In the genomic region with DNA sequence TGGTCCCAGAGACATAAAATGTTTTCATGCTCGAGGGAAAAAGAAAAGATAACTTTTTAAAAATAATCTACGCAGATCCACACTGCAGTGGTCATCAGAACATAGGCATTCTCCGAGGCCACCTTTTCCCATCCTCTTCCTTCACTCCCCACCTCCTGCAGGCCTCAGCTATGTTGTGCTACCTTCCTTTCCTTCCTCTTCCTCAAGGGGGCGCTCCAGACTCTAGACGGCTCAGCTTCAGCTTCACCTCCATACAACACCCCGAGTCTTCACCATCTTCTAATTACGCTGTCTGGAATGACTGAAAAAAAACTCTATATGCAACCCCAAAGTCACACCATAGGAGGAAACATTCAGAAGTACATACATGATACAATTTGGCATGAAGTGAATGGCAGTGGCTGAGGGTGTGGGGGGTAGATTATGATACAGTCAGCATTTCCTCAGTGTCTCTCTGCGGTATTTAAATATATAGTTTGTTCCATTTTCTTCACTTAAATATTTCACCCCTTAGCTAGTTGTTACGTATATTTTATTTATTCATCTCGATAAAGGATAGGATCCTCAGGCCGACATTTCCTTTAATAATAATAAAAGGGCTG, we compare ENCODE assay signal across 9 cellular contexts.
DNase-seq lines count a peak whose midpoint lies in the region; ATAC-seq and TF ChIP-seq lines count a peak whose summit lies in the region.
"Had no signal": no experiment of that assay in that cellular context is flagged by ENCODE, and none has a peak within 500 bp of the region (broad histone marks: within the 10 kb centered on the region; RNA-seq: fewer than 3 reads in every experiment).

No MANE protein-coding gene starts in this region.

- H3K9me2 ChIP-seq in neural cell (ENCODE audit: insufficient read depth, low read length), result no peaks in the 10 kb centered on the region

- DNase-seq in AG09309 (ENCODE audit: low read depth), result peak; percentile 8
- DNase-seq in NCI-H524 (lab: John Stamatoyannopoulos, UW), result peak; percentile 65 to 72
- peak; percentile 64 to 72 for DNase-seq in activated CD4-positive, alpha-beta T cell treated with anti-CD3 and anti-CD28 coated beads, Interleukin-2, amount 50 U/mL, for 48 hours
- peak; percentile 63 for DNase-seq in epithelial cell of esophagus (ENCODE audit: low read depth)
- no peak for DNase-seq in type B pancreatic cell (ENCODE audit: extremely low spot score, unreplicated experiment)

- H3K4me1 Mint-ChIP-seq in type B pancreatic cell (ENCODE audit: unreplicated experiment), result peaks cover 4% of the 10 kb centered on the region

- no peak overlapping the region for H2AFZ ChIP-seq in neural cell (ENCODE audit: low read depth, low read length)

- H3K4me3 Mint-ChIP-seq in type B pancreatic cell, result no peak overlapping the region

- no peaks in the 10 kb centered on the region for H3K79me2 ChIP-seq in neural cell (replicated peaks; ENCODE audit: insufficient read depth, low read length)

- H3K36me3 ChIP-seq in neural cell (ENCODE audit: insufficient read depth, low read length), result no peaks in the 10 kb centered on the region
- H3K36me3 ChIP-seq: thoracic aorta had no signal

- H3K9me3 Mint-ChIP-seq in type B pancreatic cell, result peaks cover 4% of the 10 kb centered on the region

- H3K36me3 Mint-ChIP-seq in type B pancreatic cell, result no peaks in the 10 kb centered on the region

- H3K4me3 ChIP-seq in AG09309 (ENCODE audit: control insufficient read depth, low read depth, low read length), result no peak overlapping the region
- no peak overlapping the region for H3K4me3 ChIP-seq in epithelial cell of esophagus (ENCODE audit: low read length)
- H3K4me3 ChIP-seq in neural cell (ENCODE audit: low read length), result no peak overlapping the region
- H3K4me3 ChIP-seq: thoracic aorta had no signal

- TF ChIP-seq RAD21 in neural cell (conservative IDR thresholded peaks at IDR 0.05), result no peak

- H3K27me3 ChIP-seq in neural cell (ENCODE audit: insufficient read depth, low read depth, low read length), result no peaks in the 10 kb centered on the region

- H3K4me2 ChIP-seq in neural cell (ENCODE audit: low read length), result no peak overlapping the region

- no peak overlapping the region for H3K9ac ChIP-seq in neural cell (ENCODE audit: low read length)

- no peak overlapping the region for H3K27ac Mint-ChIP-seq in type B pancreatic cell

- H3K27me3 Mint-ChIP-seq in type B pancreatic cell, result no peaks in the 10 kb centered on the region

- no peaks in the 10 kb centered on the region for H3F3A ChIP-seq in neural cell (ENCODE audit: insufficient read depth, low read length, poor library complexity, severe bottlenecking)

- peak; percentile 73 for TF ChIP-seq CTCF in AG09309 (IDR thresholded peaks at IDR 0.05; ENCODE audit: control insufficient read depth, insufficient read depth, low read depth, low read length, missing control alignments)
- peak; percentile 81 for TF ChIP-seq CTCF in epithelial cell of esophagus (IDR thresholded peaks at IDR 0.05; ENCODE audit: insufficient read depth, low read depth, low read length, missing control alignments)
- peak; percentile 39 for TF ChIP-seq CTCF in neural cell (IDR thresholded peaks at IDR 0.05; ENCODE audit: poor library complexity, severe bottlenecking)
- peak; percentile 83 for TF ChIP-seq CTCF in type B pancreatic cell (conservative IDR thresholded peaks at IDR 0.05)

- no peaks in the 10 kb centered on the region for H4K20me1 ChIP-seq in neural cell (ENCODE audit: insufficient read depth)

- TF ChIP-seq EP300 in neural cell (conservative IDR thresholded peaks at IDR 0.05; ENCODE audit: poor library complexity, severe bottlenecking), result no peak

- no peak overlapping the region for H3K27ac ChIP-seq in neural cell (ENCODE audit: low read length)
- H3K27ac ChIP-seq: thoracic aorta had no signal

- no peaks in the 10 kb centered on the region for H3K9me3 ChIP-seq in neural cell (ENCODE audit: low read length)
- H3K9me3 ChIP-seq: thoracic aorta had no signal

- ATAC-seq in GM18867 (IDR thresholded peaks at IDR 0.05; ENCODE audit: unreplicated experiment), result peak; percentile 96
- ATAC-seq in HG03060 (IDR thresholded peaks at IDR 0.05; ENCODE audit: low read depth, unreplicated experiment), result peak; percentile 94

TF ChIP-seq in neural cell, 6 proteins besides CTCF, POLR2A, EP300 and RAD21:
- TF ChIP-seq MXI1 (conservative IDR thresholded peaks at IDR 0.05; ENCODE audit: poor library complexity, severe bottlenecking), result no peak
- no peak for TF ChIP-seq POLR2AphosphoS5 (IDR thresholded peaks at IDR 0.05)
- TF ChIP-seq SMC3 (conservative IDR thresholded peaks at IDR 0.05; ENCODE audit: poor library complexity), result no peak
- TF ChIP-seq, protein P1, sequence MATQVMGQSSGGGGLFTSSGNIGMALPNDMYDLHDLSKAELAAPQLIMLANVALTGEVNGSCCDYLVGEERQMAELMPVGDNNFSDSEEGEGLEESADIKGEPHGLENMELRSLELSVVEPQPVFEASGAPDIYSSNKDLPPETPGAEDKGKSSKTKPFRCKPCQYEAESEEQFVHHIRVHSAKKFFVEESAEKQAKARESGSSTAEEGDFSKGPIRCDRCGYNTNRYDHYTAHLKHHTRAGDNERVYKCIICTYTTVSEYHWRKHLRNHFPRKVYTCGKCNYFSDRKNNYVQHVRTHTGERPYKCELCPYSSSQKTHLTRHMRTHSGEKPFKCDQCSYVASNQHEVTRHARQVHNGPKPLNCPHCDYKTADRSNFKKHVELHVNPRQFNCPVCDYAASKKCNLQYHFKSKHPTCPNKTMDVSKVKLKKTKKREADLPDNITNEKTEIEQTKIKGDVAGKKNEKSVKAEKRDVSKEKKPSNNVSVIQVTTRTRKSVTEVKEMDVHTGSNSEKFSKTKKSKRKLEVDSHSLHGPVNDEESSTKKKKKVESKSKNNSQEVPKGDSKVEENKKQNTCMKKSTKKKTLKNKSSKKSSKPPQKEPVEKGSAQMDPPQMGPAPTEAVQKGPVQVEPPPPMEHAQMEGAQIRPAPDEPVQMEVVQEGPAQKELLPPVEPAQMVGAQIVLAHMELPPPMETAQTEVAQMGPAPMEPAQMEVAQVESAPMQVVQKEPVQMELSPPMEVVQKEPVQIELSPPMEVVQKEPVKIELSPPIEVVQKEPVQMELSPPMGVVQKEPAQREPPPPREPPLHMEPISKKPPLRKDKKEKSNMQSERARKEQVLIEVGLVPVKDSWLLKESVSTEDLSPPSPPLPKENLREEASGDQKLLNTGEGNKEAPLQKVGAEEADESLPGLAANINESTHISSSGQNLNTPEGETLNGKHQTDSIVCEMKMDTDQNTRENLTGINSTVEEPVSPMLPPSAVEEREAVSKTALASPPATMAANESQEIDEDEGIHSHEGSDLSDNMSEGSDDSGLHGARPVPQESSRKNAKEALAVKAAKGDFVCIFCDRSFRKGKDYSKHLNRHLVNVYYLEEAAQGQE (IDR thresholded peaks at IDR 0.05; ENCODE audit: borderline replicate concordance), result no peak
- no peak for TF ChIP-seq EZH2 (IDR thresholded peaks at IDR 0.05; ENCODE audit: borderline replicate concordance, insufficient read depth, low read length, poor library complexity, severe bottlenecking)
- TF ChIP-seq TAF1 (IDR thresholded peaks at IDR 0.05; ENCODE audit: low read depth), result no peak
TF ChIP-seq in neural cell: peak in this region for 0.
